In genomic region chr3:7322957-7323679, GRCh38 we compare ENCODE assay signal across 17 cellular contexts.
"Had no signal": no experiment of that assay in that cellular context is flagged by ENCODE, and none has a peak within 500 bp of the region (broad histone marks: within the 10 kb centered on the region; RNA-seq: fewer than 3 reads in every experiment).

No MANE protein-coding gene starts in this region.

- H2AFZ ChIP-seq: hepatocyte had no signal

- ATAC-seq: foreskin keratinocyte; left lung; naive thymus-derived CD4-positive, alpha-beta T cell; stimulated activated naive CD8-positive, alpha-beta T cell treated with anti-CD3 and anti-CD28 coated beads, Interleukin-15, Interleukin-2, amounts not matched to agents 100 U/mL and 50 U/mL, for 24 hours had no signal

- H3K4me1 ChIP-seq: foreskin keratinocyte, left lung, suprapubic skin, thyroid gland had no signal

- H3K9me3 ChIP-seq: left lung, neutrophil, suprapubic skin, thyroid gland had no signal

- H3K27ac ChIP-seq: cardiac muscle cell, foreskin keratinocyte, hepatocyte, left lung, neutrophil, suprapubic skin, thyroid gland had no signal

- H3K27me3 ChIP-seq: cardiac muscle cell, foreskin keratinocyte, hepatocyte, left lung, neutrophil, suprapubic skin, thyroid gland had no signal

- DNase-seq: foreskin keratinocyte; head of caudate nucleus; kidney; left lung; mesendoderm; naive thymus-derived CD4-positive, alpha-beta T cell; posterior cingulate gyrus; right cardiac atrium; small intestine; stimulated activated CD4-positive, alpha-beta T cell treated with anti-CD3 and anti-CD28 coated beads, Interleukin-12 subunit alpha, Interleukin-12 subunit beta, amount 100 ng/mL, for 4 hours; stimulated activated naive CD8-positive, alpha-beta T cell treated with anti-CD3 and anti-CD28 coated beads, Interleukin-15, Interleukin-2, amounts not matched to agents 100 U/mL and 50 U/mL, for 24 hours; thyroid gland had no signal

- H3K36me3 ChIP-seq: cardiac muscle cell, left lung, neutrophil, suprapubic skin, thyroid gland had no signal

- H3K79me2 ChIP-seq: hepatocyte had no signal

- H3K4me3 ChIP-seq: cardiac muscle cell, hepatocyte, left lung, lung, suprapubic skin, thyroid gland had no signal

- H3K4me2 ChIP-seq: hepatocyte had no signal
